7 cellular contexts compared by ENCODE assay signal in genomic region chr18:49524951-49525350, GRCh38. TPM values are rescaled to one million over a fixed set of nuclear protein-coding genes. Genes with fewer than 3 reads are reported as not detected.
"Had no signal": no experiment of that assay in that cellular context is flagged by ENCODE, and none has a peak within 500 bp of the region (broad histone marks: within the 10 kb centered on the region; RNA-seq: fewer than 3 reads in every experiment).

No MANE protein-coding gene starts in this region.

- H3K36me3 Mint-ChIP-seq: IgD-negative memory B cell had no signal

- H3K27me3 Mint-ChIP-seq: IgD-negative memory B cell had no signal

- DNase-seq: H9, HCEC 1CT had no signal

- H3K27ac Mint-ChIP-seq: GM23338, H9, IgD-negative memory B cell had no signal

- H3K9me3 Mint-ChIP-seq: IgD-negative memory B cell had no signal

- H3K4me3 ChIP-seq: GM23338 had no signal

- ATAC-seq: GM23338 had no signal

- H3K4me2 ChIP-seq: GM23338 had no signal

- H2AFZ ChIP-seq: GM23338 had no signal

- FAIRE-seq: H1, H54, HTR-8/SVneo had no signal

- H3K4me1 Mint-ChIP-seq: IgD-negative memory B cell had no signal

- H3K4me3 Mint-ChIP-seq: GM23338, H9 had no signal

RNA-seq across cellular contexts. Expression of gene LIPG, which starts 36.9 kb away (rescaled TPM):
- polyA plus RNA-seq: IgD-negative memory B cell had no signal
